20 cellular contexts compared by ENCODE assay signal in genomic region chr20:60316759-60317158, GRCh38.
"Had no signal": no experiment of that assay in that cellular context is flagged by ENCODE, and none has a peak within 500 bp of the region (broad histone marks: within the 10 kb centered on the region; RNA-seq: fewer than 3 reads in every experiment).

No MANE protein-coding gene starts in this region.

- H3K27me3 ChIP-seq: MG63 had no signal

- H3K4me3 Mint-ChIP-seq: IgD-negative memory B cell had no signal

- H3K4me2 ChIP-seq: SK-N-SH had no signal

- H3K4me3 ChIP-seq: MG63 had no signal

- H3K36me3 Mint-ChIP-seq: IgD-negative memory B cell had no signal

- H3K9me3 ChIP-seq: MG63, SK-N-SH had no signal

- H3K4me1 Mint-ChIP-seq: IgD-negative memory B cell had no signal

- H3K36me3 ChIP-seq: MG63 had no signal

- H3K9ac ChIP-seq: SK-N-SH had no signal

- DNase-seq: Karpas-422, KBM-7, MG63, NCI-H1092, NCI-H1105 treated with DMSO at 0.1 percent for 48 hours, NCI-H1417 treated with DMSO at 0.1 percent for 48 hours, NCI-H146, NCI-H1694 treated with DMSO at 0.1 percent for 48 hours, NCI-H1930, NCI-H2081, NCI-H2107, NCI-H2227 treated with DMSO at 0.1 percent for 48 hours, NCI-H526 treated with DMSO at 0.1 percent for 48 hours, NCI-H748 treated with DMSO at 0.1 percent for 48 hours, RPMI8226, SHP77, SK-N-SH, SW 1271 had no signal

- FAIRE-seq: RCC 7860 had no signal

- H3K27ac Mint-ChIP-seq: IgD-negative memory B cell had no signal
